ENCODE assay signal across 19 cellular contexts in the genomic region with DNA sequence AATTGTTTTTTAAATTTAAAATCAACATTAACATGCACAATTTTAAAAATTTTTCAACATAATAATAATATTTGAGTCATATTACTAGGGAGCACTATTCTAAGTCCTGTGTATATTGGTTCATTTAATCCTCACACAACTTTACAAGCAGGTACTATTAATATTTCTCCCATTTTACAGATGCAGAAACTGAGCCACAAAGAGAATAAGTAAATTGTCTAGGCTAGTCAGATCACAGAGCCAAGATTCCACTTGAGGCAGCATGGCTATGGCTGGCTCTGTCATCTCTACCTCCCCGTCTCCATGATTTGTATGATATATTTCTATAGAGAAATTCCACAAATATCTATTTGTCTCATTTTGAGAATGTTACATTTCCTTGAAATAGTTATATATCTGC. TPM values are rescaled to one million over a fixed set of nuclear protein-coding genes. Genes with fewer than 3 reads are reported as not detected.
DNase-seq lines count a peak whose midpoint lies in the region; ATAC-seq, FAIRE-seq and TF ChIP-seq lines count a peak whose summit lies in the region.
"Had no signal": no experiment of that assay in that cellular context is flagged by ENCODE, and none has a peak within 500 bp of the region (broad histone marks: within the 10 kb centered on the region; RNA-seq: fewer than 3 reads in every experiment).

No MANE protein-coding gene starts in this region.

- no peak overlapping the region for H3K4me3 Mint-ChIP-seq in activated T-cell treated with anti-CD3 and anti-CD28 coated beads, Interleukin-2, amount 50 U/mL, for 24 hours
- no peak overlapping the region for H3K4me3 Mint-ChIP-seq in stimulated activated naive B cell treated with anti-CD40 and anti-IgM and Interleukin-4, amounts not matched to agents 10 μg/mL and 1 μg/mL and 100 μg/mL, for 72 hours

- TF ChIP-seq CTCF in RWPE2 (IDR thresholded peaks at IDR 0.05; ENCODE audit: poor library complexity, severe bottlenecking), result no peak
- TF ChIP-seq CTCF in HepG2 (CRISPR knock-in tag; IDR thresholded peaks at IDR 0.05), result no peak

- H3K36me3 Mint-ChIP-seq in activated T-cell treated with anti-CD3 and anti-CD28 coated beads, Interleukin-2, amount 50 U/mL, for 24 hours (ENCODE audit: low read depth), result peaks cover 88% of the 10 kb centered on the region
- H3K36me3 Mint-ChIP-seq in stimulated activated naive B cell treated with anti-CD40 and anti-IgM and Interleukin-4, amounts not matched to agents 10 μg/mL and 1 μg/mL and 100 μg/mL, for 72 hours, result peaks cover 23 to 41% of the 10 kb centered on the region in 2 donors

- H3K4me2 ChIP-seq in HepG2 (ENCODE audit: low read depth, low read length), result no peak overlapping the region

- H4K20me1 ChIP-seq in HepG2 (ENCODE audit: insufficient read depth, low read length), result peaks cover 77% of the 10 kb centered on the region

- CTCF ChIA-PET in HepG2 (lab: Yijun Ruan, JAX; ENCODE audit: low intra/inter-chr PET ratio, low total read pairs), result no interaction called here

- no peak for FAIRE-seq in HepG2 (lab: Jason Lieb, UNC)
- FAIRE-seq: H1 had no signal

- WGBS in HepG2 (ENCODE audit: low lambda C conversion rate), result 97% methylated on average over 1 of the region's 1 CpG

- H3K9me3 ChIP-seq in RWPE2 (ENCODE audit: severe bottlenecking) (no peaks in the 10 kb centered on the region), HepG2 (ENCODE audit: low read length) (no peaks in the 10 kb centered on the region)

- H3K27ac Mint-ChIP-seq in activated T-cell treated with anti-CD3 and anti-CD28 coated beads, Interleukin-2, amount 50 U/mL, for 24 hours, result peak overlapping the region; percentile 14
- peak overlapping the region; percentile 67 for H3K27ac Mint-ChIP-seq in stimulated activated naive B cell treated with anti-CD40 and anti-IgM and Interleukin-4, amounts not matched to agents 10 μg/mL and 1 μg/mL and 100 μg/mL, for 72 hours

- H2AFZ ChIP-seq in HepG2 (ENCODE audit: low read length), result no peak overlapping the region

- POLR2A ChIA-PET in HepG2 (lab: Yijun Ruan, JAX), result no interaction called here

- in situ Hi-C loops in HepG2 (cut with HindIII; ENCODE audit: extremely low pct_ligation_motif_present, low pct_unique_long_range_greater_than_20kb), result no loop called here

- no TSS peak for BruUV-seq in HepG2 (replicated peaks; lab: Mats Ljungman, UMichigan)

- H3K4me1 Mint-ChIP-seq in activated T-cell treated with anti-CD3 and anti-CD28 coated beads, Interleukin-2, amount 50 U/mL, for 24 hours (ENCODE audit: low read depth), result peaks cover 77% of the 10 kb centered on the region
- peaks cover 27 to 63% of the 10 kb centered on the region in 2 donors for H3K4me1 Mint-ChIP-seq in stimulated activated naive B cell treated with anti-CD40 and anti-IgM and Interleukin-4, amounts not matched to agents 10 μg/mL and 1 μg/mL and 100 μg/mL, for 72 hours

- peaks cover 95% of the 10 kb centered on the region for H3K79me2 ChIP-seq in HepG2 (ENCODE audit: insufficient read depth, low read length)

- H3K4me1 ChIP-seq in RWPE2 (ENCODE audit: insufficient read depth, poor library complexity, severe bottlenecking) (peaks cover 12% of the 10 kb centered on the region), HepG2 (ENCODE audit: insufficient read depth, low read length) (peaks cover 44% of the 10 kb centered on the region)

- no peak overlapping the region for H3K9ac ChIP-seq in HepG2 (ENCODE audit: insufficient read depth, low read depth, low read length)

- no peak for TF ChIP-seq RAD21 in HepG2 (CRISPR knock-in tag; IDR thresholded peaks at IDR 0.05)

- TF ChIP-seq POLR2A in HepG2 (IDR thresholded peaks at IDR 0.05; ENCODE audit: insufficient read depth in 1 of 2, low read depth in 2 of 2, low read length in 2 of 2), result no peak

- ATAC-seq in RWPE2 (ENCODE audit: low read depth) (no peak), HepG2 (no peak), HG02870 (IDR thresholded peaks at IDR 0.05; ENCODE audit: unreplicated experiment) (no peak), HG03025 (IDR thresholded peaks at IDR 0.05; ENCODE audit: low FRiP score, unreplicated experiment) (no peak), GM21825 (IDR thresholded peaks at IDR 0.05; ENCODE audit: unreplicated experiment) (no peak)
- ATAC-seq in stimulated activated naive B cell treated with anti-CD40 and anti-IgM and Interleukin-4, amounts not matched to agents 10 μg/mL and 1 μg/mL and 100 μg/mL, for 72 hours (replicated peaks), result no peak
- ATAC-seq: Panc1, SK-N-SH treated with all-trans-retinoic acid at 6 μM for 48 hours had no signal

- TF ChIP-seq EP300 in HepG2 (IDR thresholded peaks at IDR 0.05; ENCODE audit: low read depth in 2 of 2, low read length in 2 of 2) (no peak), HepG2 (CRISPR knock-in tag; IDR thresholded peaks at IDR 0.05; ENCODE audit: borderline replicate concordance) (no peak)

- H3K27ac ChIP-seq in RWPE2 (ENCODE audit: poor library complexity, severe bottlenecking) (peak overlapping the region; percentile 17), HepG2 (ENCODE audit: extremely low read length, insufficient read depth, low read length) (no peak overlapping the region)

- H3K36me3 ChIP-seq in RWPE2 (ENCODE audit: low read depth), result peaks cover 51% of the 10 kb centered on the region
- peaks cover 2 to 29% of the 10 kb centered on the region in 2 experiments for H3K36me3 ChIP-seq in HepG2 (replicated peaks in 1 of 2; ENCODE audit: control insufficient read depth in 1 of 2, insufficient read depth in 2 of 2, low read length in 2 of 2)

- H3K4me3 ChIP-seq in RWPE2 (ENCODE audit: severe bottlenecking) (no peak overlapping the region), HepG2 (replicated peaks in 1 of 3; ENCODE audit: insufficient read depth in 1 of 3, low read depth in 2 of 3, low read length in 3 of 3) (no peak overlapping the region)

- intact Hi-C loops in HepG2 (cut with micrococcal nuclease; ENCODE audit: unreplicated experiment), result loop anchor here (10.0 kb wide), 1 partner anchor 1051 kb away; a partner anchor contains a TSS

- H3K27me3 ChIP-seq in RWPE2 (ENCODE audit: insufficient read depth, poor library complexity, severe bottlenecking), result no peaks in the 10 kb centered on the region
- H3K27me3 ChIP-seq in HepG2 (ENCODE audit: control insufficient read depth in 1 of 2, insufficient read depth in 2 of 2, low read length in 2 of 2), result no peaks in the 10 kb centered on the region

- no peaks in the 10 kb centered on the region for H3K9me3 Mint-ChIP-seq in activated T-cell treated with anti-CD3 and anti-CD28 coated beads, Interleukin-2, amount 50 U/mL, for 24 hours
- peaks cover 0 to 1% of the 10 kb centered on the region in 2 donors for H3K9me3 Mint-ChIP-seq in stimulated activated naive B cell treated with anti-CD40 and anti-IgM and Interleukin-4, amounts not matched to agents 10 μg/mL and 1 μg/mL and 100 μg/mL, for 72 hours

- no peaks in the 10 kb centered on the region for H3K27me3 Mint-ChIP-seq in activated T-cell treated with anti-CD3 and anti-CD28 coated beads, Interleukin-2, amount 50 U/mL, for 24 hours
- no peaks in the 10 kb centered on the region for H3K27me3 Mint-ChIP-seq in stimulated activated naive B cell treated with anti-CD40 and anti-IgM and Interleukin-4, amounts not matched to agents 10 μg/mL and 1 μg/mL and 100 μg/mL, for 72 hours

- DNase-seq in activated T-cell treated with anti-CD3 and anti-CD28 coated beads, Interleukin-2, amount 50 U/mL, for 24 hours, result no peak
- no peak for DNase-seq in activated T-cell treated with anti-CD3 and anti-CD28 coated beads, Interleukin-2, amount 50 U/mL, for 1 hour
- DNase-seq in RWPE2 (ENCODE audit: low spot score) (no peak), HepG2 (ENCODE audit: low spot score) (no peak)
- no peak for DNase-seq in stimulated activated naive B cell treated with anti-CD40 and anti-IgM and Interleukin-4, amounts not matched to agents 10 μg/mL and 1 μg/mL and 100 μg/mL, for 72 hours
- DNase-seq: 8988T, DMS79 treated with DMSO at 0.1 percent for 48 hours, GF-D8, KG1, NCI-H1092 treated with DMSO at 0.1 percent for 48 hours, NCI-H1694, NCI-H446, Right ventricle myocardium superior had no signal

TF ChIP-seq in HepG2, 621 proteins besides CTCF, POLR2A, EP300 and RAD21:
- no peak for TF ChIP-seq ZNF776 (CRISPR knock-in tag; IDR thresholded peaks at IDR 0.05)
- TF ChIP-seq CHD4 (IDR thresholded peaks at IDR 0.05; ENCODE audit: borderline replicate concordance, low read length), result peak; percentile 59; the same call in 1 of the 2 replicates
- peak; percentile 93 for TF ChIP-seq ZNF629 (CRISPR knock-in tag; conservative IDR thresholded peaks at IDR 0.05)

RNA-seq across cellular contexts. Expression of a gene that starts 15.1 kb away (rescaled TPM):
- 31.2 and 34.4 TPM in 2 replicates for total RNA-seq in HepG2 (2016; rRNA removed; fragmentation: Illumina TruSeq; extraction: Trizol)
- total RNA-seq in HepG2 (2016; cell fraction: cytosol; rRNA removed; fragmentation: Illumina TruSeq; extraction: Trizol; ENCODE audit: low read depth), result 11.1 and 11.5 TPM in 2 replicates
- 30.1 and 32.4 TPM in 2 replicates for total RNA-seq in HepG2 (2016; cell fraction: insoluble cytoplasmic fraction; rRNA removed; fragmentation: Illumina TruSeq; extraction: Trizol)
- total RNA-seq in HepG2 (2016; cell fraction: membrane; rRNA removed; fragmentation: Illumina TruSeq; extraction: Trizol), result 9.5 and 11.8 TPM in 2 replicates
- total RNA-seq in HepG2 (2016; cell fraction: nucleus; rRNA removed; fragmentation: Illumina TruSeq; extraction: Trizol), result 89.2 and 92.5 TPM in 2 replicates
- 20.5 and 22.1 TPM in 2 replicates for polyA plus RNA-seq in HepG2 (2011; rRNA removed)
- 7.2 and 8.5 TPM in 2 replicates for polyA plus RNA-seq in HepG2 (2011; cell fraction: cytosol; rRNA removed)
- polyA plus RNA-seq in HepG2 (2011; cell fraction: nucleus; rRNA removed), result 44.4 and 46.0 TPM in 2 replicates
- 19.5 and 23.0 TPM in 2 replicates for polyA plus RNA-seq in HepG2 (2012)
- polyA plus RNA-seq in HepG2 (2016; cell fraction: cytosol; fragmentation: Illumina TruSeq; extraction: Trizol; ENCODE audit: low read depth), result 0.57 and 0.70 TPM in 2 replicates
- polyA plus RNA-seq in HepG2 (2016; cell fraction: insoluble cytoplasmic fraction; fragmentation: Illumina TruSeq; extraction: Trizol; ENCODE audit: low read depth), result 19.6 and 20.9 TPM in 2 replicates
- 2.3 and 2.4 TPM in 2 replicates for polyA plus RNA-seq in HepG2 (2016; cell fraction: membrane; fragmentation: Illumina TruSeq; extraction: Trizol; ENCODE audit: low read depth)
- 96.7 and 102 TPM in 2 replicates for polyA plus RNA-seq in HepG2 (2016; cell fraction: nucleus; fragmentation: Illumina TruSeq; extraction: Trizol; ENCODE audit: insufficient read depth, low read depth)
- polyA minus RNA-seq in HepG2 (2011; rRNA and poly(A)+ RNA removed; ENCODE audit: low replicate concordance), result 16.2 and 33.3 TPM in 2 replicates
- 23.0 and 26.5 TPM in 2 replicates for polyA minus RNA-seq in HepG2 (2011; cell fraction: cytosol; rRNA and poly(A)+ RNA removed)
- 175 and 178 TPM in 2 replicates for polyA minus RNA-seq in HepG2 (2011; cell fraction: nucleus; rRNA and poly(A)+ RNA removed)
